2 cellular contexts compared by ENCODE assay signal in the genomic region with DNA sequence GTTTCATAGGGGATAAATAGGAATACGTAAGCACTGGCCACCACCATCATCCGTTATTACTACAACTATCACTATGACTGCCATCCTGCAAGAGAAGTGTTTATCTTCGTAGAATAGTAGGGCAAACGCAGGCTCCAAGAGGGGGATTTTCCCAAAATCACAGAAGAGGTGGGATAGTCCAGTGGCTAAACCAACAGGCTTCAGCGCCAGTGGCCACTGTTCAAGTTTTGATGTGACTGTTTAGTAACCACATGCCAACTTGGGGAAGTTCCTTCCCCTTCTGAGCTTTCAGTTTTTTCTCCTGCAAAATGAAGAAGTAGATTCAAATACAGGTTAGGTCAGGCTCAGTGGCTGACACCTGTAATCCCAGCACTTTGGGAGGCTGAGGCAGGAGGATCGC.
A peak's percentile ranks its signal among the peaks of the same experiment; 100 is the strongest.
TF ChIP-seq lines count a peak whose summit lies in the region.

No MANE protein-coding gene starts in this region.

TF ChIP-seq in GM12878, 131 proteins besides CTCF, POLR2A, EP300 and RAD21 (continued from another document and continues in another):
- TF ChIP-seq NFIC (IDR thresholded peaks at IDR 0.05; ENCODE audit: low read depth, low read length) (peak; percentile 81), ZNF217 (IDR thresholded peaks at IDR 0.05) (peak; percentile 86), GATAD2B (conservative IDR thresholded peaks at IDR 0.05; ENCODE audit: low read depth) (peak; percentile 63; the same call in 1 of the 2 replicates), PAX5 (IDR thresholded peaks at IDR 0.05; ENCODE audit: borderline replicate concordance, low read depth, low read length) (peak; percentile 78; the same call in 1 of the 2 replicates), BCL11A (IDR thresholded peaks at IDR 0.05; ENCODE audit: low read depth, low read length) (peak; percentile 77), ATF7 (IDR thresholded peaks at IDR 0.05; ENCODE audit: low read depth) (peak; percentile 45), IRF4 (IDR thresholded peaks at IDR 0.05; ENCODE audit: low read depth, low read length) (peak; percentile 76; the same call in 1 of the 2 replicates), EED (IDR thresholded peaks at IDR 0.05; ENCODE audit: low read depth) (peak; percentile 99), BHLHE40 (IDR thresholded peaks at IDR 0.05; ENCODE audit: borderline replicate concordance in 1 of 2, low read depth in 2 of 2, low read length in 1 of 2) (peak in 1 of 2 experiments; percentile 34; a peak in 1 of 4 replicates), DPF2 (IDR thresholded peaks at IDR 0.05) (peak; percentile 93), SPI1 (IDR thresholded peaks at IDR 0.05; ENCODE audit: borderline replicate concordance, insufficient read depth, low read depth, low read length) (peak; percentile 43; the same call in 1 of the 2 replicates), ZNF207 (IDR thresholded peaks at IDR 0.05; ENCODE audit: borderline replicate concordance) (no peak), ETV6 (conservative IDR thresholded peaks at IDR 0.05 in 1 of 2, IDR thresholded peaks at IDR 0.05 in 1 of 2; ENCODE audit: borderline replicate concordance in 1 of 2, low read depth in 1 of 2) (peak in 1 of 2 experiments; percentile 37; a peak in 1 of 4 replicates), JUNB (IDR thresholded peaks at IDR 0.05) (peak; percentile 90), TCF12 (IDR thresholded peaks at IDR 0.05; ENCODE audit: low read depth, low read length) (peak; percentile 35; the same call in 1 of the 2 replicates), POLR2AphosphoS2 (IDR thresholded peaks at IDR 0.05; ENCODE audit: low read depth, low read length) (no peak)
- TF ChIP-seq, protein P1, sequence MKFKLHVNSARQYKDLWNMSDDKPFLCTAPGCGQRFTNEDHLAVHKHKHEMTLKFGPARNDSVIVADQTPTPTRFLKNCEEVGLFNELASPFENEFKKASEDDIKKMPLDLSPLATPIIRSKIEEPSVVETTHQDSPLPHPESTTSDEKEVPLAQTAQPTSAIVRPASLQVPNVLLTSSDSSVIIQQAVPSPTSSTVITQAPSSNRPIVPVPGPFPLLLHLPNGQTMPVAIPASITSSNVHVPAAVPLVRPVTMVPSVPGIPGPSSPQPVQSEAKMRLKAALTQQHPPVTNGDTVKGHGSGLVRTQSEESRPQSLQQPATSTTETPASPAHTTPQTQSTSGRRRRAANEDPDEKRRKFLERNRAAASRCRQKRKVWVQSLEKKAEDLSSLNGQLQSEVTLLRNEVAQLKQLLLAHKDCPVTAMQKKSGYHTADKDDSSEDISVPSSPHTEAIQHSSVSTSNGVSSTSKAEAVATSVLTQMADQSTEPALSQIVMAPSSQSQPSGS (IDR thresholded peaks at IDR 0.05; ENCODE audit: low read length): peak; percentile 80
- TF ChIP-seq, protein P2, sequence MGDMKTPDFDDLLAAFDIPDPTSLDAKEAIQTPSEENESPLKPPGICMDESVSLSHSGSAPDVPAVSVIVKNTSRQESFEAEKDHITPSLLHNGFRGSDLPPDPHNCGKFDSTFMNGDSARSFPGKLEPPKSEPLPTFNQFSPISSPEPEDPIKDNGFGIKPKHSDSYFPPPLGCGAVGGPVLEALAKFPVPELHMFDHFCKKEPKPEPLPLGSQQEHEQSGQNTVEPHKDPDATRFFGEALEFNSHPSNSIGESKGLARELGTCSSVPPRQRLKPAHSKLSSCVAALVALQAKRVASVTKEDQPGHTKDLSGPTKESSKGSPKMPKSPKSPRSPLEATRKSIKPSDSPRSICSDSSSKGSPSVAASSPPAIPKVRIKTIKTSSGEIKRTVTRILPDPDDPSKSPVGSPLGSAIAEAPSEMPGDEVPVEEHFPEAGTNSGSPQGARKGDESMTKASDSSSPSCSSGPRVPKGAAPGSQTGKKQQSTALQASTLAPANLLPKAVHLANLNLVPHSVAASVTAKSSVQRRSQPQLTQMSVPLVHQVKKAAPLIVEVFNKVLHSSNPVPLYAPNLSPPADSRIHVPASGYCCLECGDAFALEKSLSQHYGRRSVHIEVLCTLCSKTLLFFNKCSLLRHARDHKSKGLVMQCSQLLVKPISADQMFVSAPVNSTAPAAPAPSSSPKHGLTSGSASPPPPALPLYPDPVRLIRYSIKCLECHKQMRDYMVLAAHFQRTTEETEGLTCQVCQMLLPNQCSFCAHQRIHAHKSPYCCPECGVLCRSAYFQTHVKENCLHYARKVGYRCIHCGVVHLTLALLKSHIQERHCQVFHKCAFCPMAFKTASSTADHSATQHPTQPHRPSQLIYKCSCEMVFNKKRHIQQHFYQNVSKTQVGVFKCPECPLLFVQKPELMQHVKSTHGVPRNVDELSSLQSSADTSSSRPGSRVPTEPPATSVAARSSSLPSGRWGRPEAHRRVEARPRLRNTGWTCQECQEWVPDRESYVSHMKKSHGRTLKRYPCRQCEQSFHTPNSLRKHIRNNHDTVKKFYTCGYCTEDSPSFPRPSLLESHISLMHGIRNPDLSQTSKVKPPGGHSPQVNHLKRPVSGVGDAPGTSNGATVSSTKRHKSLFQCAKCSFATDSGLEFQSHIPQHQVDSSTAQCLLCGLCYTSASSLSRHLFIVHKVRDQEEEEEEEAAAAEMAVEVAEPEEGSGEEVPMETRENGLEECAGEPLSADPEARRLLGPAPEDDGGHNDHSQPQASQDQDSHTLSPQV (IDR thresholded peaks at IDR 0.05): peak; percentile 44; the same call in 1 of the 2 replicates
- TF ChIP-seq, protein P3, sequence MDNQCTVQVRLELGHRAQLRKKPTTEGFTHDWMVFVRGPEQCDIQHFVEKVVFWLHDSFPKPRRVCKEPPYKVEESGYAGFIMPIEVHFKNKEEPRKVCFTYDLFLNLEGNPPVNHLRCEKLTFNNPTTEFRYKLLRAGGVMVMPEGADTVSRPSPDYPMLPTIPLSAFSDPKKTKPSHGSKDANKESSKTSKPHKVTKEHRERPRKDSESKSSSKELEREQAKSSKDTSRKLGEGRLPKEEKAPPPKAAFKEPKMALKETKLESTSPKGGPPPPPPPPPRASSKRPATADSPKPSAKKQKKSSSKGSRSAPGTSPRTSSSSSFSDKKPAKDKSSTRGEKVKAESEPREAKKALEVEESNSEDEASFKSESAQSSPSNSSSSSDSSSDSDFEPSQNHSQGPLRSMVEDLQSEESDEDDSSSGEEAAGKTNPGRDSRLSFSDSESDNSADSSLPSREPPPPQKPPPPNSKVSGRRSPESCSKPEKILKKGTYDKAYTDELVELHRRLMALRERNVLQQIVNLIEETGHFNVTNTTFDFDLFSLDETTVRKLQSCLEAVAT (IDR thresholded peaks at IDR 0.05): no peak
- TF ChIP-seq, protein P4, sequence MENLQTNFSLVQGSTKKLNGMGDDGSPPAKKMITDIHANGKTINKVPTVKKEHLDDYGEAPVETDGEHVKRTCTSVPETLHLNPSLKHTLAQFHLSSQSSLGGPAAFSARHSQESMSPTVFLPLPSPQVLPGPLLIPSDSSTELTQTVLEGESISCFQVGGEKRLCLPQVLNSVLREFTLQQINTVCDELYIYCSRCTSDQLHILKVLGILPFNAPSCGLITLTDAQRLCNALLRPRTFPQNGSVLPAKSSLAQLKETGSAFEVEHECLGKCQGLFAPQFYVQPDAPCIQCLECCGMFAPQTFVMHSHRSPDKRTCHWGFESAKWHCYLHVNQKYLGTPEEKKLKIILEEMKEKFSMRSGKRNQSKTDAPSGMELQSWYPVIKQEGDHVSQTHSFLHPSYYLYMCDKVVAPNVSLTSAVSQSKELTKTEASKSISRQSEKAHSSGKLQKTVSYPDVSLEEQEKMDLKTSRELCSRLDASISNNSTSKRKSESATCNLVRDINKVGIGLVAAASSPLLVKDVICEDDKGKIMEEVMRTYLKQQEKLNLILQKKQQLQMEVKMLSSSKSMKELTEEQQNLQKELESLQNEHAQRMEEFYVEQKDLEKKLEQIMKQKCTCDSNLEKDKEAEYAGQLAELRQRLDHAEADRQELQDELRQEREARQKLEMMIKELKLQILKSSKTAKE (IDR thresholded peaks at IDR 0.05; ENCODE audit: low read depth, poor library complexity, severe bottlenecking): peak; percentile 29

TF ChIP-seq in WTC11, 78 proteins besides CTCF, POLR2A, EP300 and RAD21 (continued from another document):
- TF ChIP-seq, protein P5, sequence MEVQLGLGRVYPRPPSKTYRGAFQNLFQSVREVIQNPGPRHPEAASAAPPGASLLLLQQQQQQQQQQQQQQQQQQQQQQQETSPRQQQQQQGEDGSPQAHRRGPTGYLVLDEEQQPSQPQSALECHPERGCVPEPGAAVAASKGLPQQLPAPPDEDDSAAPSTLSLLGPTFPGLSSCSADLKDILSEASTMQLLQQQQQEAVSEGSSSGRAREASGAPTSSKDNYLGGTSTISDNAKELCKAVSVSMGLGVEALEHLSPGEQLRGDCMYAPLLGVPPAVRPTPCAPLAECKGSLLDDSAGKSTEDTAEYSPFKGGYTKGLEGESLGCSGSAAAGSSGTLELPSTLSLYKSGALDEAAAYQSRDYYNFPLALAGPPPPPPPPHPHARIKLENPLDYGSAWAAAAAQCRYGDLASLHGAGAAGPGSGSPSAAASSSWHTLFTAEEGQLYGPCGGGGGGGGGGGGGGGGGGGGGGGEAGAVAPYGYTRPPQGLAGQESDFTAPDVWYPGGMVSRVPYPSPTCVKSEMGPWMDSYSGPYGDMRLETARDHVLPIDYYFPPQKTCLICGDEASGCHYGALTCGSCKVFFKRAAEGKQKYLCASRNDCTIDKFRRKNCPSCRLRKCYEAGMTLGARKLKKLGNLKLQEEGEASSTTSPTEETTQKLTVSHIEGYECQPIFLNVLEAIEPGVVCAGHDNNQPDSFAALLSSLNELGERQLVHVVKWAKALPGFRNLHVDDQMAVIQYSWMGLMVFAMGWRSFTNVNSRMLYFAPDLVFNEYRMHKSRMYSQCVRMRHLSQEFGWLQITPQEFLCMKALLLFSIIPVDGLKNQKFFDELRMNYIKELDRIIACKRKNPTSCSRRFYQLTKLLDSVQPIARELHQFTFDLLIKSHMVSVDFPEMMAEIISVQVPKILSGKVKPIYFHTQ (CRISPR knock-in tag; IDR thresholded peaks at IDR 0.05): no peak
- TF ChIP-seq, protein P6, sequence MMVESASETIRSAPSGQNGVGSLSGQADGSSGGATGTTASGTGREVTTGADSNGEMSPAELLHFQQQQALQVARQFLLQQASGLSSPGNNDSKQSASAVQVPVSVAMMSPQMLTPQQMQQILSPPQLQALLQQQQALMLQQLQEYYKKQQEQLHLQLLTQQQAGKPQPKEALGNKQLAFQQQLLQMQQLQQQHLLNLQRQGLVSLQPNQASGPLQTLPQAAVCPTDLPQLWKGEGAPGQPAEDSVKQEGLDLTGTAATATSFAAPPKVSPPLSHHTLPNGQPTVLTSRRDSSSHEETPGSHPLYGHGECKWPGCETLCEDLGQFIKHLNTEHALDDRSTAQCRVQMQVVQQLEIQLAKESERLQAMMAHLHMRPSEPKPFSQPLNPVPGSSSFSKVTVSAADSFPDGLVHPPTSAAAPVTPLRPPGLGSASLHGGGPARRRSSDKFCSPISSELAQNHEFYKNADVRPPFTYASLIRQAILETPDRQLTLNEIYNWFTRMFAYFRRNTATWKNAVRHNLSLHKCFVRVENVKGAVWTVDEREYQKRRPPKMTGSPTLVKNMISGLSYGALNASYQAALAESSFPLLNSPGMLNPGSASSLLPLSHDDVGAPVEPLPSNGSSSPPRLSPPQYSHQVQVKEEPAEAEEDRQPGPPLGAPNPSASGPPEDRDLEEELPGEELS (CRISPR knock-in tag; IDR thresholded peaks at IDR 0.05): no peak
- TF ChIP-seq ZNF263 (CRISPR knock-in tag; IDR thresholded peaks at IDR 0.05; ENCODE audit: low read depth): no peak
- TF ChIP-seq, protein P7, sequence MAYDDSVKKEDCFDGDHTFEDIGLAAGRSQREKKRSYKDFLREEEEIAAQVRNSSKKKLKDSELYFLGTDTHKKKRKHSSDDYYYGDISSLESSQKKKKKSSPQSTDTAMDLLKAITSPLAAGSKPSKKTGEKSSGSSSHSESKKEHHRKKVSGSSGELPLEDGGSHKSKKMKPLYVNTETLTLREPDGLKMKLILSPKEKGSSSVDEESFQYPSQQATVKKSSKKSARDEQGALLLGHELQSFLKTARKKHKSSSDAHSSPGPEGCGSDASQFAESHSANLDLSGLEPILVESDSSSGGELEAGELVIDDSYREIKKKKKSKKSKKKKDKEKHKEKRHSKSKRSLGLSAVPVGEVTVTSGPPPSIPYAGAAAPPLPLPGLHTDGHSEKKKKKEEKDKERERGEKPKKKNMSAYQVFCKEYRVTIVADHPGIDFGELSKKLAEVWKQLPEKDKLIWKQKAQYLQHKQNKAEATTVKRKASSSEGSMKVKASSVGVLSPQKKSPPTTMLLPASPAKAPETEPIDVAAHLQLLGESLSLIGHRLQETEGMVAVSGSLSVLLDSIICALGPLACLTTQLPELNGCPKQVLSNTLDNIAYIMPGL (CRISPR knock-in tag; IDR thresholded peaks at IDR 0.05): no peak
- TF ChIP-seq JAZF1 (CRISPR knock-in tag; IDR thresholded peaks at IDR 0.05): no peak
- TF ChIP-seq, protein P1 (CRISPR knock-in tag; IDR thresholded peaks at IDR 0.05; ENCODE audit: borderline replicate concordance, low read depth): no peak
- TF ChIP-seq NFE2L1 (CRISPR knock-in tag; IDR thresholded peaks at IDR 0.05): no peak
- TF ChIP-seq SMAD4 (CRISPR knock-in tag; IDR thresholded peaks at IDR 0.05): no peak
- TF ChIP-seq, protein P8, sequence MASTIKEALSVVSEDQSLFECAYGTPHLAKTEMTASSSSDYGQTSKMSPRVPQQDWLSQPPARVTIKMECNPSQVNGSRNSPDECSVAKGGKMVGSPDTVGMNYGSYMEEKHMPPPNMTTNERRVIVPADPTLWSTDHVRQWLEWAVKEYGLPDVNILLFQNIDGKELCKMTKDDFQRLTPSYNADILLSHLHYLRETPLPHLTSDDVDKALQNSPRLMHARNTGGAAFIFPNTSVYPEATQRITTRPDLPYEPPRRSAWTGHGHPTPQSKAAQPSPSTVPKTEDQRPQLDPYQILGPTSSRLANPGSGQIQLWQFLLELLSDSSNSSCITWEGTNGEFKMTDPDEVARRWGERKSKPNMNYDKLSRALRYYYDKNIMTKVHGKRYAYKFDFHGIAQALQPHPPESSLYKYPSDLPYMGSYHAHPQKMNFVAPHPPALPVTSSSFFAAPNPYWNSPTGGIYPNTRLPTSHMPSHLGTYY (CRISPR knock-in tag; IDR thresholded peaks at IDR 0.05): no peak
